In the genomic region with DNA sequence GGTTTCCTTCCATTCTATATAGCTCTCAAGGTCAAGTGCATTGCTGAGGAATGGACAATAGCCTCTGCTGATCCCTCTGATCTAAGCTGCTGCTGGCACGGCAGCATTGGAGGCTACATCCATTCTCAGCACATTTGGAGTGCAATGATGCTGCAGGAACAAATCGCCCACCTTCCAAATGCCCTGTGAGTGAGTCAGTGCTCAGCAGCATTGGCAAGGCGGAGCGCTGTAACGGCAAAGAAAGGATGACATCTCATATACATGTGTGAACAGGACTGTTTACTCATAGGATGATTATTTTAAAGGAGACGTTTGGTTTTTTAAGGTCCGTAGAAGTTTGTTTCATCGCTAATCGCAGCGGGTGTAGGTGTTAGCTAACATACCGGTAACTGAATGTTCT, we compare ENCODE assay signal across 12 cellular contexts.
DNase-seq lines count a peak whose midpoint lies in the region; ATAC-seq and TF ChIP-seq lines count a peak whose summit lies in the region.
"Had no signal": no experiment of that assay in that cellular context is flagged by ENCODE, and none has a peak within 500 bp of the region (broad histone marks: within the 10 kb centered on the region; RNA-seq: fewer than 3 reads in every experiment).

No MANE protein-coding gene starts in this region.

- no peaks in the 10 kb centered on the region for H3K27me3 ChIP-seq in SJSA1 (replicated peaks)
- no peaks in the 10 kb centered on the region for H3K27me3 ChIP-seq in smooth muscle cell (ENCODE audit: low read depth)
- no peaks in the 10 kb centered on the region for H3K27me3 ChIP-seq in neural progenitor cell

- peak overlapping the region; percentile 60 for H3K4me2 ChIP-seq in smooth muscle cell
- H3K4me2 ChIP-seq in neural progenitor cell: no peak overlapping the region

- H3K4me1 Mint-ChIP-seq in neural progenitor cell: peaks cover 29% of the 10 kb centered on the region
- H3K4me1 Mint-ChIP-seq: activated naive CD4-positive, alpha-beta T cell treated with anti-CD3 and anti-CD28 coated beads, Interleukin-2, amount 50 U/mL, for 24 hours had no signal

- ATAC-seq in HG02970 (IDR thresholded peaks at IDR 0.05; ENCODE audit: low FRiP score, unreplicated experiment): no peak

- H3K9me3 ChIP-seq in SJSA1 (replicated peaks): no peaks in the 10 kb centered on the region
- no peaks in the 10 kb centered on the region for H3K9me3 ChIP-seq in smooth muscle cell (replicated peaks; ENCODE audit: low read depth)
- H3K9me3 ChIP-seq in neural progenitor cell (ENCODE audit: low read depth): no peaks in the 10 kb centered on the region
- H3K9me3 ChIP-seq: HAP-1, psoas muscle had no signal

- no peak overlapping the region for H3K4me3 Mint-ChIP-seq in neural progenitor cell
- H3K4me3 Mint-ChIP-seq: activated naive CD4-positive, alpha-beta T cell treated with anti-CD3 and anti-CD28 coated beads, Interleukin-2, amount 50 U/mL, for 24 hours had no signal

- H3K27ac ChIP-seq in SJSA1 (peak overlapping the region; percentile 39), smooth muscle cell (ENCODE audit: low read depth) (peak overlapping the region; percentile 64), neural progenitor cell (no peak overlapping the region)
- H3K27ac ChIP-seq: psoas muscle had no signal

- H3K36me3 ChIP-seq in SJSA1: no peaks in the 10 kb centered on the region
- no peaks in the 10 kb centered on the region for H3K36me3 ChIP-seq in smooth muscle cell (ENCODE audit: low read depth)
- H3K36me3 ChIP-seq in neural progenitor cell: no peaks in the 10 kb centered on the region
- H3K36me3 ChIP-seq: HAP-1 had no signal

- TF ChIP-seq CTCF in fibroblast of mammary gland (conservative IDR thresholded peaks at IDR 0.05; ENCODE audit: control insufficient read depth, insufficient read depth, low read depth, low read length) (no peak), smooth muscle cell (IDR thresholded peaks at IDR 0.05; ENCODE audit: borderline replicate concordance, insufficient read depth, poor library complexity, severe bottlenecking) (no peak), neural progenitor cell (IDR thresholded peaks at IDR 0.05) (no peak)

- H3K9ac ChIP-seq in smooth muscle cell (ENCODE audit: low read depth): peak overlapping the region; percentile 3
- H3K9ac ChIP-seq in neural progenitor cell: no peak overlapping the region

- WGBS in smooth muscle cell (ENCODE audit: low lambda C conversion rate): 20% methylated on average over 11 of the region's 11 CpGs

- H3K27ac Mint-ChIP-seq in neural progenitor cell: no peak overlapping the region
- H3K27ac Mint-ChIP-seq: activated naive CD4-positive, alpha-beta T cell treated with anti-CD3 and anti-CD28 coated beads, Interleukin-2, amount 50 U/mL, for 24 hours had no signal

- DNase-seq in HPDE6-E6E7 (ENCODE audit: extremely low spot score): peak; percentile 88
- DNase-seq in SJSA1 (ENCODE audit: low read depth in 1 of 2, low spot score in 2 of 2): peak; percentile 75 to 89
- peak; percentile 93 for DNase-seq in fibroblast of mammary gland (ENCODE audit: low read depth)
- DNase-seq in smooth muscle cell (lab: John Stamatoyannopoulos, UW; ENCODE audit: unreplicated experiment): no peak
- no peak for DNase-seq in NCI-H526 (lab: John Stamatoyannopoulos, UW)
- no peak for DNase-seq in neural progenitor cell (ENCODE audit: low spot score)
- no peak for DNase-seq in NCI-H345 (lab: John Stamatoyannopoulos, UW)
- DNase-seq: activated CD4-positive, alpha-beta T cell treated with anti-CD3 and anti-CD28 coated beads for 4 hours; psoas muscle had no signal

- H3K4me1 ChIP-seq in SJSA1 (replicated peaks): peaks cover 66% of the 10 kb centered on the region
- H3K4me1 ChIP-seq in smooth muscle cell (ENCODE audit: low read depth): no peaks in the 10 kb centered on the region
- H3K4me1 ChIP-seq in neural progenitor cell: peaks cover 19% of the 10 kb centered on the region

- H4K20me1 ChIP-seq in smooth muscle cell (ENCODE audit: low read depth) (no peaks in the 10 kb centered on the region), neural progenitor cell (ENCODE audit: low read depth) (no peaks in the 10 kb centered on the region)

- no peaks in the 10 kb centered on the region for H3K36me3 Mint-ChIP-seq in neural progenitor cell
- H3K36me3 Mint-ChIP-seq: activated naive CD4-positive, alpha-beta T cell treated with anti-CD3 and anti-CD28 coated beads, Interleukin-2, amount 50 U/mL, for 24 hours had no signal

- H3F3A ChIP-seq in smooth muscle cell (ENCODE audit: low read depth): no peaks in the 10 kb centered on the region
- H3F3A ChIP-seq in neural progenitor cell (ENCODE audit: low read depth): no peaks in the 10 kb centered on the region

- peaks cover 9% of the 10 kb centered on the region for H3K27me3 Mint-ChIP-seq in neural progenitor cell (ENCODE audit: insufficient read depth, low read depth)

- H3K9me3 Mint-ChIP-seq in neural progenitor cell: peaks cover 7% of the 10 kb centered on the region
- H3K9me3 Mint-ChIP-seq: activated naive CD4-positive, alpha-beta T cell treated with anti-CD3 and anti-CD28 coated beads, Interleukin-2, amount 50 U/mL, for 24 hours had no signal

- H2AFZ ChIP-seq in smooth muscle cell (ENCODE audit: low read depth) (no peak overlapping the region), neural progenitor cell (replicated peaks) (no peak overlapping the region)

- H3K79me2 ChIP-seq in smooth muscle cell (ENCODE audit: low read depth): no peaks in the 10 kb centered on the region
- no peaks in the 10 kb centered on the region for H3K79me2 ChIP-seq in neural progenitor cell (ENCODE audit: low read depth)

- H3K4me3 ChIP-seq in SJSA1: no peak overlapping the region
- peak overlapping the region; percentile 15 for H3K4me3 ChIP-seq in fibroblast of mammary gland (ENCODE audit: control insufficient read depth, low read depth, low read length)
- no peak overlapping the region for H3K4me3 ChIP-seq in smooth muscle cell
- H3K4me3 ChIP-seq in neural progenitor cell: no peak overlapping the region
- H3K4me3 ChIP-seq: HAP-1, psoas muscle had no signal

Comparison
In these comparisons a context has a peak if more than half of its experiments do, and no peak if none do; other contexts are left out.
1. DNase-seq: peak in HPDE6-E6E7 (single experiment), SJSA1 (2 of 2) and fibroblast of mammary gland (single experiment); none in smooth muscle cell (single experiment), NCI-H526 (0 of 2), neural progenitor cell (single experiment) and NCI-H345 (single experiment).